In the genomic region with DNA sequence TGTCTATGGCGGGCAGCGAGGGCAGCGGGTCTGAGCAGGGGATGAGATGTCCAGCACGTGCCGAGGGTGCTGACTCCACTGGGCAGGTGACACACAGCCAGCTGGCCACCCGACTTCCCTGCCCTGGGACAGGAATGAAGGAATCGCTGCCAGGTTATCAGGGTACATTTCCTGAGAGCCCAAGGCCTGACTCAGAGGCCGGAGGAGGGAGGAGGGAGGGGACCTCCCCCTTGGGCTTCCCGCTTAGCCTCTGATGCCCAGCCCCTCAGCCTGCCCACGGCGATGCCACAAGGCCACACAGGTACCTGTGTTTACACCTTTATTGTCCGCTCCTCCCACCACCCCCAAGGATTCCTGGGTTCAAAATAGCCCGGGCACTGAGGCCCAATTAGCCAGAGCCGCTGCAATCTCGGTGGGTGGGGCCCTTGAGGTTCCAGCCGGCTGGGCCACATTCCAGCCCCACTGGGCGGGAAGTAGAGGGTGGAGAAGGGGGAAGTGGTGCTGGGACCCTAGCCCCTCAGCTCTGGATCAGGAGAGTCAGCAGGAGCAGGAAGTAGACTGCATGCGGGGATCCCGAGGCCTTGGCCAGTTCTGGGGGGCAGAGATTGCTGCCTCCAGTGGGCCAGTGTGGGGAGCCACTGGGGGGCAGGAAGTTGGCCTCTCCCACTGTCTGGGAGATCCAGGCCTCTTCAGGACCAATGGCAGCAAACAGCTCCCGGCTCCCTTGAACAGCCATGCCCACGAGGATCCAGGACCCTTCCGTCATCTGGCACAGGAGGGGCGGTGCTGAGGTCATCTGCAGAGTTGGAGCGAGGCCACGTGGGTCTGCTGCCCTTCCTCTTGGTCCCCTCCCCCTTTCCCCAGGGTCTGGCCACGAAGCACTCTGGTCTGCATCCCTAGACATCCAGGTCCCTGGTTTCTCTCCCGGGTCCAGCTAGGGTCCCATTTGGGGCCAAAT, we compare ENCODE assay signal across 1 cellular context.
A peak's percentile ranks its signal among the peaks of the same experiment; 100 is the strongest.
TF ChIP-seq lines count a peak whose summit lies in the region.

No MANE protein-coding gene starts in this region.

TF ChIP-seq in SK-N-SH, 30 proteins besides CTCF, POLR2A, EP300 and RAD21 (continued from another document):
- TF ChIP-seq, protein P1, sequence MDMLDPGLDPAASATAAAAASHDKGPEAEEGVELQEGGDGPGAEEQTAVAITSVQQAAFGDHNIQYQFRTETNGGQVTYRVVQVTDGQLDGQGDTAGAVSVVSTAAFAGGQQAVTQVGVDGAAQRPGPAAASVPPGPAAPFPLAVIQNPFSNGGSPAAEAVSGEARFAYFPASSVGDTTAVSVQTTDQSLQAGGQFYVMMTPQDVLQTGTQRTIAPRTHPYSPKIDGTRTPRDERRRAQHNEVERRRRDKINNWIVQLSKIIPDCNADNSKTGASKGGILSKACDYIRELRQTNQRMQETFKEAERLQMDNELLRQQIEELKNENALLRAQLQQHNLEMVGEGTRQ (IDR thresholded peaks at IDR 0.05; ENCODE audit: borderline replicate concordance, low read depth, low read length) = no peak
- no peak for TF ChIP-seq NRF1 (IDR thresholded peaks at IDR 0.05; ENCODE audit: low read depth, low read length)
- TF ChIP-seq POLR2AphosphoS5 (IDR thresholded peaks at IDR 0.05; ENCODE audit: low read depth, low read length) = no peak
- TF ChIP-seq NFIC (IDR thresholded peaks at IDR 0.05; ENCODE audit: borderline replicate concordance) = peak; percentile 64
- no peak for TF ChIP-seq MXI1 (IDR thresholded peaks at IDR 0.05; ENCODE audit: low read depth, low read length)
- no peak for TF ChIP-seq SIN3A (IDR thresholded peaks at IDR 0.05; ENCODE audit: borderline replicate concordance, low read depth, low read length)
- TF ChIP-seq TAF1 (IDR thresholded peaks at IDR 0.05; ENCODE audit: borderline replicate concordance, low read depth, low read length) = no peak
- no peak for TF ChIP-seq RFX5 (IDR thresholded peaks at IDR 0.05; ENCODE audit: low read length)
- TF ChIP-seq, protein P2, sequence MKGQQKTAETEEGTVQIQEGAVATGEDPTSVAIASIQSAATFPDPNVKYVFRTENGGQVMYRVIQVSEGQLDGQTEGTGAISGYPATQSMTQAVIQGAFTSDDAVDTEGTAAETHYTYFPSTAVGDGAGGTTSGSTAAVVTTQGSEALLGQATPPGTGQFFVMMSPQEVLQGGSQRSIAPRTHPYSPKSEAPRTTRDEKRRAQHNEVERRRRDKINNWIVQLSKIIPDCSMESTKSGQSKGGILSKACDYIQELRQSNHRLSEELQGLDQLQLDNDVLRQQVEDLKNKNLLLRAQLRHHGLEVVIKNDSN (IDR thresholded peaks at IDR 0.05; ENCODE audit: borderline replicate concordance, low read depth) = peak; percentile 46; the same call in 1 of the 2 replicates
- TF ChIP-seq, protein P3, sequence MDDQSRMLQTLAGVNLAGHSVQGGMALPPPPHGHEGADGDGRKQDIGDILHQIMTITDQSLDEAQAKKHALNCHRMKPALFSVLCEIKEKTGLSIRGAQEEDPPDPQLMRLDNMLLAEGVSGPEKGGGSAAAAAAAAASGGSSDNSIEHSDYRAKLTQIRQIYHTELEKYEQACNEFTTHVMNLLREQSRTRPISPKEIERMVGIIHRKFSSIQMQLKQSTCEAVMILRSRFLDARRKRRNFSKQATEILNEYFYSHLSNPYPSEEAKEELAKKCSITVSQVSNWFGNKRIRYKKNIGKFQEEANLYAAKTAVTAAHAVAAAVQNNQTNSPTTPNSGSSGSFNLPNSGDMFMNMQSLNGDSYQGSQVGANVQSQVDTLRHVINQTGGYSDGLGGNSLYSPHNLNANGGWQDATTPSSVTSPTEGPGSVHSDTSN (IDR thresholded peaks at IDR 0.05) = peak; percentile 26; the same call in 1 of the 2 replicates
- TF ChIP-seq TCF12 (IDR thresholded peaks at IDR 0.05) = peak; percentile 62
- no peak for TF ChIP-seq RXRA (IDR thresholded peaks at IDR 0.05; ENCODE audit: borderline replicate concordance, low read depth)
- no peak for TF ChIP-seq EZH2phosphoT487 (IDR thresholded peaks at IDR 0.05; ENCODE audit: borderline replicate concordance, low read depth)
- no peak; the same call in 1 of the 2 replicates for TF ChIP-seq JUND (IDR thresholded peaks at IDR 0.05)
- TF ChIP-seq SMC3 (IDR thresholded peaks at IDR 0.05; ENCODE audit: low read depth, low read length) = no peak
- TF ChIP-seq GABPA (IDR thresholded peaks at IDR 0.05; ENCODE audit: low read depth) = peak; percentile 69
- no peak for TF ChIP-seq FOXM1 (IDR thresholded peaks at IDR 0.05; ENCODE audit: low read depth)
- TF ChIP-seq MEF2A (IDR thresholded peaks at IDR 0.05; ENCODE audit: borderline replicate concordance, low read depth) = no peak
- no peak for TF ChIP-seq ELF1 (IDR thresholded peaks at IDR 0.05)
- no peak for TF ChIP-seq RCOR1 (IDR thresholded peaks at IDR 0.05; ENCODE audit: low read length)
- peak; percentile 73; the same call in 1 of the 2 replicates for TF ChIP-seq FOSL2 (IDR thresholded peaks at IDR 0.05; ENCODE audit: borderline replicate concordance, low read depth)
- TF ChIP-seq, protein P4, sequence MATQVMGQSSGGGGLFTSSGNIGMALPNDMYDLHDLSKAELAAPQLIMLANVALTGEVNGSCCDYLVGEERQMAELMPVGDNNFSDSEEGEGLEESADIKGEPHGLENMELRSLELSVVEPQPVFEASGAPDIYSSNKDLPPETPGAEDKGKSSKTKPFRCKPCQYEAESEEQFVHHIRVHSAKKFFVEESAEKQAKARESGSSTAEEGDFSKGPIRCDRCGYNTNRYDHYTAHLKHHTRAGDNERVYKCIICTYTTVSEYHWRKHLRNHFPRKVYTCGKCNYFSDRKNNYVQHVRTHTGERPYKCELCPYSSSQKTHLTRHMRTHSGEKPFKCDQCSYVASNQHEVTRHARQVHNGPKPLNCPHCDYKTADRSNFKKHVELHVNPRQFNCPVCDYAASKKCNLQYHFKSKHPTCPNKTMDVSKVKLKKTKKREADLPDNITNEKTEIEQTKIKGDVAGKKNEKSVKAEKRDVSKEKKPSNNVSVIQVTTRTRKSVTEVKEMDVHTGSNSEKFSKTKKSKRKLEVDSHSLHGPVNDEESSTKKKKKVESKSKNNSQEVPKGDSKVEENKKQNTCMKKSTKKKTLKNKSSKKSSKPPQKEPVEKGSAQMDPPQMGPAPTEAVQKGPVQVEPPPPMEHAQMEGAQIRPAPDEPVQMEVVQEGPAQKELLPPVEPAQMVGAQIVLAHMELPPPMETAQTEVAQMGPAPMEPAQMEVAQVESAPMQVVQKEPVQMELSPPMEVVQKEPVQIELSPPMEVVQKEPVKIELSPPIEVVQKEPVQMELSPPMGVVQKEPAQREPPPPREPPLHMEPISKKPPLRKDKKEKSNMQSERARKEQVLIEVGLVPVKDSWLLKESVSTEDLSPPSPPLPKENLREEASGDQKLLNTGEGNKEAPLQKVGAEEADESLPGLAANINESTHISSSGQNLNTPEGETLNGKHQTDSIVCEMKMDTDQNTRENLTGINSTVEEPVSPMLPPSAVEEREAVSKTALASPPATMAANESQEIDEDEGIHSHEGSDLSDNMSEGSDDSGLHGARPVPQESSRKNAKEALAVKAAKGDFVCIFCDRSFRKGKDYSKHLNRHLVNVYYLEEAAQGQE (IDR thresholded peaks at IDR 0.05; ENCODE audit: low read depth, low read length) = 0 out of 2 replicates have a peak, but pooled peaks have one; percentile 21
- TF ChIP-seq GATA2 (CRISPR knock-in tag; IDR thresholded peaks at IDR 0.05) = no peak
TF ChIP-seq in SK-N-SH: peak in this region for 9.
